Comparison of ENCODE assay signal across 10 cellular contexts in the genomic region with DNA sequence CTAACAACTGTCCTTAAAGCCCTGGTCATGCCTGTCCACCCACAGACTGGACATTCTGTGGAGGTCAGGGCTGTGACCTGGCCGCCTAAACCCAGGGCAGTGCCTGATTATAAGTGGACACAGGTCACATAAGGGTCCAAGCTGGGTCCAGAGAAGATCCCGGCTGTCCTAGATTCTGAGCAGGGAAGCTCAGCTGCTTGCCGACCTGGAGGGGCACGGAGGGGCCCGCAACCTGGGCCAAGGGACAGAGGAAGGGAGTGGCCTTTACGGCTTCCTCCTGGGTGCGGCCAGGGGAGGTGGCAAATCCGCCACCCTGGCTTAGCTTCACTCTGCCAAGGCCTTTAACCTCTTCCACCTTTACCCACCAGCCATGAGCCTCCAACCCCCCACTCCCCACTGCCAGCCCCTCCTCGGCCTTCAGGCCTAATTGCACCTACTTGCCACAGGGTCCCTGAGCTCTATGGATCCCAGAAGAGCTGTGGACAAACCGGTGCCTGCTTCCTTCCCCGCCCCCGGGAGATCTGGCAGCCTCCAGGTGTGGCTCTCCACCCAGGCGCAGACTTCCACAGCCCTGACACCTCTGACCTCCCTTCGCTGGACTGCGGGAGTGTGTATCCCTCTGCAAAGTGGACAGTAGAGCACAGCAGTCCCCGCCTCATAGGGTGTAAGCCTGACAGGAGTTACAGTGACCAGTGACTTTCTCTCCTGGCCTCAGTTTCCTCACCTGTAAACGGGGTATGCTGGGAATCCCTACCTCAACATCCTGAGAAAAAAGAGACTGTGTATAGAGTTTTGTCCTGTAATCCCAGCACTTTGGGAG. TPM values are rescaled to one million over a fixed set of nuclear protein-coding genes. Genes with fewer than 3 reads are reported as not detected.
DNase-seq lines count a peak whose midpoint lies in the region; ATAC-seq and TF ChIP-seq lines count a peak whose summit lies in the region.
"Had no signal": no experiment of that assay in that cellular context is flagged by ENCODE, and none has a peak within 500 bp of the region (broad histone marks: within the 10 kb centered on the region; RNA-seq: fewer than 3 reads in every experiment).

No MANE protein-coding gene starts in this region.

- CTCF ChIA-PET in A673 (lab: Charles Lee) = no interaction called here

- H3K27ac Mint-ChIP-seq in IgD-negative memory B cell = peak overlapping the region; percentile 57 to 89 (median 85)

- peak overlapping the region; percentile 67 for H3K4me3 ChIP-seq in A673 (ENCODE audit: low read depth, low read length, poor library complexity, severe bottlenecking)
- H3K4me3 ChIP-seq in adrenal gland = no peak overlapping the region
- peak overlapping the region; percentile 26 to 79 for H3K4me3 ChIP-seq in mucosa of rectum (ENCODE audit: low read length in 2 of 2)
- H3K4me3 ChIP-seq: SJSA1 had no signal

- WGBS in adrenal gland, 4 donors = 64 to 69% (median 68%) methylated on average over 4 to 17 of the region's 17 CpGs

- H3K4me1 ChIP-seq in A673 (ENCODE audit: insufficient read depth, low read length, poor library complexity, severe bottlenecking) (peaks cover 15% of the 10 kb centered on the region), adrenal gland (replicated peaks in 1 of 2) (peaks cover 15 to 22% of the 10 kb centered on the region in 2 donors), mucosa of rectum (ENCODE audit: control insufficient read depth in 2 of 2, insufficient read depth in 2 of 2, low read length in 2 of 2) (peaks cover 29 to 30% of the 10 kb centered on the region in 2 donors)

- TF ChIP-seq CTCF in A673 (conservative IDR thresholded peaks at IDR 0.05; ENCODE audit: low read depth, low read length) (no peak), adrenal gland (IDR thresholded peaks at IDR 0.05) (no peak)

- peaks cover 15 to 24% (median 18%) of the 10 kb centered on the region in 3 donors for H3K4me1 Mint-ChIP-seq in IgD-negative memory B cell

- no TSS peak for BruUV-seq in A673 (replicated peaks; lab: Mats Ljungman, UMichigan)

- no peaks in the 10 kb centered on the region for H3K27me3 Mint-ChIP-seq in IgD-negative memory B cell

- H3K9ac ChIP-seq in mucosa of rectum (ENCODE audit: low read depth in 1 of 2, low read length in 2 of 2) = peak overlapping the region; percentile 1 to 44

- DNase-seq in A673 (ENCODE audit: low spot score) = no peak
- peak in 6 of 7 donors; percentile 2 to 51 (median 17) for DNase-seq in adrenal gland
- no peak for DNase-seq in NCI-H2227 treated with DMSO at 0.1 percent for 48 hours (lab: John Stamatoyannopoulos, UW)
- no peak for DNase-seq in T1000 (lab: John Stamatoyannopoulos, UW)
- DNase-seq in NCI-H1105 treated with DMSO at 0.1 percent for 48 hours (lab: John Stamatoyannopoulos, UW) = no peak
- DNase-seq: IMR-90 had no signal

- H3K36me3 Mint-ChIP-seq in IgD-negative memory B cell = peaks cover 2% of the 10 kb centered on the region

- ATAC-seq in GM21619 (IDR thresholded peaks at IDR 0.05; ENCODE audit: unreplicated experiment) = no peak

- peaks cover 13% of the 10 kb centered on the region for H3K36me3 ChIP-seq in A673 (ENCODE audit: insufficient read depth, low read length, poor library complexity, severe bottlenecking)
- peaks cover 0 to 10% of the 10 kb centered on the region in 2 donors for H3K36me3 ChIP-seq in adrenal gland (replicated peaks in 1 of 2)
- H3K36me3 ChIP-seq in mucosa of rectum (ENCODE audit: control insufficient read depth in 2 of 2, insufficient read depth in 2 of 2, low read length in 2 of 2) = peaks cover 8 to 16% of the 10 kb centered on the region in 2 donors

- no peaks in the 10 kb centered on the region for H3K9me3 Mint-ChIP-seq in IgD-negative memory B cell

- H3K4me3 Mint-ChIP-seq in IgD-negative memory B cell = peak overlapping the region; percentile 86 to 98 (median 92)

- H3K9me3 ChIP-seq in A673 (ENCODE audit: low read depth, low read length, poor library complexity, severe bottlenecking) (no peaks in the 10 kb centered on the region), adrenal gland (replicated peaks in 1 of 3) (no peaks in the 10 kb centered on the region), mucosa of rectum (ENCODE audit: control insufficient read depth in 2 of 2, low read length in 2 of 2) (no peaks in the 10 kb centered on the region)

- H3K27me3 ChIP-seq in A673 (replicated peaks; ENCODE audit: insufficient read depth, low read depth, low read length, poor library complexity) = no peaks in the 10 kb centered on the region
- H3K27me3 ChIP-seq in adrenal gland = no peaks in the 10 kb centered on the region
- no peaks in the 10 kb centered on the region for H3K27me3 ChIP-seq in mucosa of rectum (ENCODE audit: control insufficient read depth in 2 of 2, insufficient read depth in 2 of 2, low read length in 2 of 2)
- H3K27me3 ChIP-seq: SJSA1 had no signal

- H3K27ac ChIP-seq in A673 (ENCODE audit: low read depth, low read length, poor library complexity, severe bottlenecking) = peak overlapping the region; percentile 90
- H3K27ac ChIP-seq in adrenal gland = peak overlapping the region in 1 of 5 donors; percentile 21
- H3K27ac ChIP-seq in mucosa of rectum (ENCODE audit: low read depth in 2 of 2, low read length in 2 of 2) = peak overlapping the region; percentile 56 to 61
- H3K27ac ChIP-seq: SJSA1 had no signal

- intact Hi-C loops in A673 (cut with micrococcal nuclease; ENCODE audit: unreplicated experiment) (no loop called here), adrenal gland (cut with DNase I) (no loop called here)

- TF ChIP-seq POLR2A in adrenal gland (IDR thresholded peaks at IDR 0.05) = no peak

- POLR2A ChIA-PET in A673 (lab: Charles Lee; ENCODE audit: low non-redundant PET) = no interaction called here

RNA-seq across cellular contexts. Expression of a gene that starts 1.7 kb away (rescaled TPM):
- total RNA-seq in A673 (2021) (121 and 135 TPM in 2 replicates), adrenal gland (100 to 1,000 TPM in 1 of 8 donors, 10 to 100 TPM in 7; 53.6 to 129 (median 68.2) TPM)
- polyA plus RNA-seq in IgD-negative memory B cell (34.4 TPM), adrenal gland (10 to 100 TPM; 12.0 to 61.4 (median 34.1) TPM)

RNA-seq across cellular contexts. Expression of a gene that starts 14.7 kb away (rescaled TPM):
- total RNA-seq in A673 (2021) (70.2 and 83.5 TPM in 2 replicates), adrenal gland (10 to 100 TPM in 7 of 8 donors, 1 to 10 TPM in 1; 5.3 to 84.5 (median 72.4) TPM)
- polyA plus RNA-seq in IgD-negative memory B cell (141 TPM), adrenal gland (100 to 1,000 TPM; 140 to 502 (median 202) TPM)

RNA-seq across cellular contexts. Expression of a gene that starts 14.9 kb away (rescaled TPM):
- total RNA-seq in A673 (2021) = 1,301 and 1,324 TPM in 2 replicates
- 2,981 TPM for polyA plus RNA-seq in IgD-negative memory B cell
- 1,000 to 10,000 TPM in 4 of 8 donors, 100 to 1,000 TPM in 4; 220 to 1,896 (median 903) TPM for total RNA-seq in adrenal gland
- 1,000 to 10,000 TPM in 1 of 3 donors, 100 to 1,000 TPM in 2; 155 to 1,715 (median 649) TPM for polyA plus RNA-seq in adrenal gland

RNA-seq across cellular contexts. Expression of a gene that starts 36.6 kb away (rescaled TPM):
- 0.73 and 1.1 TPM in 2 replicates for total RNA-seq in A673 (2021)
- not detected for polyA plus RNA-seq in IgD-negative memory B cell
- 10 to 100 TPM in 7 of 8 donors, 1 to 10 TPM in 1; 9.8 to 27.7 (median 18.4) TPM for total RNA-seq in adrenal gland
- polyA plus RNA-seq in adrenal gland = 10 to 100 TPM in 2 of 3 donors, under 1 TPM in 1; 0.38 to 27.8 (median 23.6) TPM
- total RNA-seq: IMR-90, SJSA1 had no signal

RNA-seq across cellular contexts. Expression of a gene that starts 57.5 kb away (rescaled TPM):
- total RNA-seq in A673 (2021) (1.1 and 1.7 TPM in 2 replicates), adrenal gland (100 to 1,000 TPM in 2 of 8 donors, 10 to 100 TPM in 5, 1 to 10 TPM in 1; 4.4 to 141 (median 27.1) TPM)
- polyA plus RNA-seq in IgD-negative memory B cell (not detected), adrenal gland (10 to 100 TPM in 2 of 3 donors, 1 to 10 TPM in 1; 4.9 to 54.0 (median 46.8) TPM)

Comparison
In these comparisons a context has a peak if more than half of its experiments do, and no peak if none do; other contexts are left out.
1. DNase-seq: peak in adrenal gland (6 of 7); none in A673 (single experiment), NCI-H2227 treated with DMSO at 0.1 percent for 48 hours (single experiment), T1000 (single experiment) and NCI-H1105 treated with DMSO at 0.1 percent for 48 hours (single experiment).
2. H3K4me3 ChIP-seq: peak in A673 (single experiment) and mucosa of rectum (2 of 2); none in adrenal gland (0 of 4).